8 cellular contexts compared by ENCODE assay signal in genomic region chr1:155858805-155859233, GRCh38. TPM values are rescaled to one million over a fixed set of nuclear protein-coding genes. Genes with fewer than 3 reads are reported as not detected.
DNase-seq lines count a peak whose midpoint lies in the region; ATAC-seq and TF ChIP-seq lines count a peak whose summit lies in the region.

No MANE protein-coding gene starts in this region.

- H3K9me3 ChIP-seq in BLaER1 (no peaks in the 10 kb centered on the region), NT2/D1 (ENCODE audit: insufficient read depth, low read length) (no peaks in the 10 kb centered on the region), mammary epithelial cell (replicated peaks; ENCODE audit: insufficient read depth, low read length) (no peaks in the 10 kb centered on the region), muscle layer of colon (ENCODE audit: low read length) (no peaks in the 10 kb centered on the region), aorta (ENCODE audit: control insufficient read depth, low read length) (no peaks in the 10 kb centered on the region)

- H3K9ac ChIP-seq in BLaER1, result peak overlapping the region; percentile 35; the same call in 1 of the 2 replicates
- H3K9ac ChIP-seq in NT2/D1 (ENCODE audit: insufficient read length, low read depth), result peak overlapping the region; percentile 73
- H3K9ac ChIP-seq in mammary epithelial cell (ENCODE audit: insufficient read depth, low read length), result peak overlapping the region; percentile 71
- H3K9ac ChIP-seq in muscle layer of colon (ENCODE audit: low read length), result peak overlapping the region; percentile 64

- TF ChIP-seq CTCF in mammary epithelial cell (conservative IDR thresholded peaks at IDR 0.05 in 1 of 2, IDR thresholded peaks at IDR 0.05 in 1 of 2; ENCODE audit: extremely low read depth in 1 of 2, insufficient read depth in 1 of 2, low read depth in 1 of 2, low read length in 2 of 2), result no peak

- WGBS in mammary epithelial cell (ENCODE audit: low coverage, missing lambda C conversion rate), result 3% methylated on average over 7 of the region's 12 CpGs
- WGBS in aorta, 2 donors, result 50 to 56% methylated on average over 12 of the region's 12 CpGs

- H3K79me2 ChIP-seq in mammary epithelial cell (ENCODE audit: insufficient read depth, low read length), result peaks cover 29% of the 10 kb centered on the region

- H2AFZ ChIP-seq in mammary epithelial cell (ENCODE audit: low read depth, low read length), result peak overlapping the region; percentile 78

- H3K4me1 ChIP-seq in BLaER1 (peaks cover 53% of the 10 kb centered on the region), NT2/D1 (ENCODE audit: insufficient read depth, insufficient read length) (peaks cover 8% of the 10 kb centered on the region), mammary epithelial cell (ENCODE audit: insufficient read depth, low read length) (peaks cover 8% of the 10 kb centered on the region), muscle layer of colon (ENCODE audit: insufficient read depth, low read length) (peaks cover 23% of the 10 kb centered on the region), aorta (ENCODE audit: control insufficient read depth in 1 of 2, insufficient read depth in 2 of 2, low read length in 2 of 2) (no peaks in the 10 kb centered on the region)

- no TSS peak for BruUV-seq in mammary epithelial cell (replicated peaks; lab: Mats Ljungman, UMichigan)

- peak overlapping the region; percentile 72 for H3K4me3 ChIP-seq in BLaER1
- H3K4me3 ChIP-seq in NT2/D1 (ENCODE audit: insufficient read length, low read depth), result peak overlapping the region; percentile 38
- peak overlapping the region; percentile 46 to 75 (median 54) for H3K4me3 ChIP-seq in mammary epithelial cell (replicated peaks in 1 of 3; ENCODE audit: insufficient read depth in 1 of 3, low read depth in 2 of 3, low read length in 3 of 3)
- H3K4me3 ChIP-seq in muscle layer of colon (ENCODE audit: low read depth in 1 of 2, low read length in 2 of 2), result peak overlapping the region in 1 of 2 donors; percentile 68
- H3K4me3 ChIP-seq in aorta (ENCODE audit: low read length in 2 of 2), result peak overlapping the region in 1 of 2 donors; percentile 22

- ATAC-seq in GM21619 (IDR thresholded peaks at IDR 0.05; ENCODE audit: unreplicated experiment) (peak; percentile 7), aorta (ENCODE audit: low FRiP score) (no peak)

- H4K20me1 ChIP-seq in BLaER1 (peaks cover under 1% of the 10 kb centered on the region; the same call in 1 of the 2 replicates), mammary epithelial cell (ENCODE audit: insufficient read depth, low read length) (no peaks in the 10 kb centered on the region)

- peaks cover 29% of the 10 kb centered on the region for H3K36me3 ChIP-seq in BLaER1
- peaks cover 17% of the 10 kb centered on the region for H3K36me3 ChIP-seq in NT2/D1 (ENCODE audit: insufficient read depth, insufficient read length, low read length)
- H3K36me3 ChIP-seq in mammary epithelial cell (ENCODE audit: insufficient read depth, low read length), result peaks cover 6% of the 10 kb centered on the region
- H3K36me3 ChIP-seq in muscle layer of colon (ENCODE audit: insufficient read depth, low read length), result peaks cover 9% of the 10 kb centered on the region
- no peaks in the 10 kb centered on the region for H3K36me3 ChIP-seq in aorta (ENCODE audit: control insufficient read depth in 1 of 2, insufficient read depth in 2 of 2, low read length in 1 of 2)

- CTCF ChIA-PET in mammary epithelial cell (lab: Charles Lee; ENCODE audit: low non-redundant PET), result interaction anchor here (0.7 kb wide), 1 partner anchor 73 kb away, joined by 8 read pairs; no protein-coding TSS in a partner anchor

- DNase-seq in NT2/D1 (ENCODE audit: low read depth, low spot score) (no peak), mammary epithelial cell (peak; percentile 66), aorta (no peak), A172 (ENCODE audit: low spot score) (no peak), NCI-H774 (lab: John Stamatoyannopoulos, UW) (no peak)

- dilution Hi-C loops in mammary epithelial cell (cut with HindIII; ENCODE audit: low sequenced_read_pairs), result no loop called here

- H3K27ac ChIP-seq in BLaER1 (0 out of 2 replicates have a peak overlapping the region, but pooled peaks have one; percentile 32), mammary epithelial cell (ENCODE audit: insufficient read depth, low read depth, low read length) (peak overlapping the region; percentile 70), muscle layer of colon (ENCODE audit: low read depth, low read length) (peak overlapping the region; percentile 79), aorta (ENCODE audit: low read depth in 1 of 2, low read length in 2 of 2) (peak overlapping the region; percentile 45 to 68)

- in situ Hi-C loops in mammary epithelial cell (cut with MboI; ENCODE audit: low sequenced_read_pairs in 2 of 2), result no loop called here

- H3K27me3 ChIP-seq in BLaER1 (no peaks in the 10 kb centered on the region), NT2/D1 (ENCODE audit: insufficient read depth, insufficient read length) (peaks cover 6% of the 10 kb centered on the region), mammary epithelial cell (ENCODE audit: insufficient read depth, low read length) (no peaks in the 10 kb centered on the region), muscle layer of colon (ENCODE audit: control insufficient read depth in 1 of 2, insufficient read depth in 2 of 2, low read length in 2 of 2) (no peaks in the 10 kb centered on the region), aorta (ENCODE audit: control insufficient read depth in 1 of 2, insufficient read depth in 2 of 2, low read length in 1 of 2) (no peaks in the 10 kb centered on the region)

- peak overlapping the region; percentile 88 for H3K4me2 ChIP-seq in BLaER1
- H3K4me2 ChIP-seq in mammary epithelial cell (ENCODE audit: insufficient read depth, low read depth, low read length), result peak overlapping the region; percentile 70

- intact Hi-C loops in mammary epithelial cell (cut with micrococcal nuclease) (loop anchor here (1.0 to 5.0 kb wide), 2 partner anchors 34 to 118 kb away; partner anchors contain the start of gene ARHGEF2), aorta (cut with DNase I) (loop anchor here in 1 of 2 donors (5.0 kb wide), 2 partner anchors 33 to 73 kb away; partner anchors contain the start of gene KHDC4)

RNA-seq across cellular contexts. Expression of gene SYT11, which starts 0.5 kb away (rescaled TPM):
- total RNA-seq in mammary epithelial cell, result under 1 TPM; 0.12 to 0.33 TPM
- 0.11 TPM for polyA plus RNA-seq in mammary epithelial cell
- polyA minus RNA-seq in mammary epithelial cell, result not detected
- total RNA-seq in aorta, result 10 to 100 TPM; 42.8 to 49.5 TPM
- 10 to 100 TPM; 12.1 to 23.6 TPM for polyA plus RNA-seq in aorta
- 63.9 and 64.5 TPM in 2 replicates for total RNA-seq in A172 (2014; rRNA removed; shearing (Covaris generic))

RNA-seq across cellular contexts. Expression of gene GON4L, which starts 1.8 kb away (rescaled TPM):
- total RNA-seq in mammary epithelial cell (10 to 100 TPM; 29.8 to 39.6 TPM), aorta (10 to 100 TPM; 65.4 to 81.9 TPM)
- polyA plus RNA-seq in mammary epithelial cell (14.7 TPM), aorta (10 to 100 TPM in 1 of 2 donors, 1 to 10 TPM in 1; 6.4 to 43.4 TPM)
- polyA minus RNA-seq in mammary epithelial cell, result 53.2 TPM
- 26.9 and 29.6 TPM in 2 replicates for total RNA-seq in A172 (2014; rRNA removed; shearing (Covaris generic))

RNA-seq across cellular contexts. Expression of gene RIT1, which starts 52.3 kb away (rescaled TPM):
- total RNA-seq in mammary epithelial cell (10 to 100 TPM; 23.5 to 31.3 TPM), aorta (10 to 100 TPM; 49.6 to 49.9 TPM)
- polyA plus RNA-seq in mammary epithelial cell (22.1 TPM), aorta (10 to 100 TPM; 16.4 to 19.0 TPM)
- polyA minus RNA-seq in mammary epithelial cell, result 30.6 TPM
- total RNA-seq in A172 (2014; rRNA removed; shearing (Covaris generic)), result 65.1 and 81.9 TPM in 2 replicates

Comparison
In these comparisons a context has a peak if more than half of its experiments do, and no peak if none do; other contexts are left out.
1. RNA of gene SYT11, which starts 0.5 kb away (total RNA-seq): 63.9 to 64.5 TPM in A172 and 42.8 to 49.5 TPM in aorta; 0.12 to 0.33 TPM in mammary epithelial cell; every median in the first group is over 10 times any median in the second.
2. Peak in every context shown above with its lines, with median percentiles within 50 percentile points of each other: H3K27ac ChIP-seq and H3K9ac ChIP-seq.